In the genomic region with DNA sequence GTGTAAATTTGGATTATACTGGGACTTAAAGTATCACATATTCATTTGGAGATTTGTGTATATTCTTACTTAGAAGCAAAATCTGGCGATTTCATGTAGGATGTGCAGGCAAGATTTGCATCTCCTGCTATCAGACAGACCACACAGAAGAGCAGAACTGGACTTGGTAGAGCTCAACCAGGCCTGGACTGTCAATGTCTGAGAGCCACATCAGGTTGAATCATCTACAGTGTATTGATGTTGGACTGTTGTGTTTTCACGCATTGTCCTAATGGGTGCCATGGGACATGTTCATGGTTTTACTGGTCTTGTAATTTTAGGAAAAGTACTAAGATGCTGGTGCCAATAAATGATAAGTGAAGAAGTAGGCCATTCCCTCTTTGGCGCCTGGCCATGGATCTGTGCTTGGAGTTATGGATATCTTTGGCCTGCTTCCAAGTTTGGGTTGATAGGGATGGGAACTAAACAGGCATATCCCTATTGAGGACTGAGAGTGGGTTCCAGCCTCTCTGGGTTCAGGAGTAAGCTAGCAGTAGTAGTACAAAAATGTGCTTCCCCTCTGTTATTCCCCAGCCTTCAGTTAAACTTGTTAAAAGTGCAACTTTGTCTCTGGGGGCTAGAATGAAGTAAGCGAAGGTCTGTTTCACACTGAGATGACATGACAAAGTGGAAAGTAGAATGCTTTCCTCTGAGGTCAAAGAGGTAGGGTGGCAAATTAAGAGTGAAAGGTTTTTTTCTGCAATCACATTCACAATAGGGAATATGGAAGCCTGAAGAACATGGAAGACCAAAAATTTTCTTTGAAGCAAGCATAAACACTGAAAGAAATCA, we compare ENCODE assay signal across 9 cellular contexts. TPM values are rescaled to one million over a fixed set of nuclear protein-coding genes. Genes with fewer than 3 reads are reported as not detected.
DNase-seq lines count a peak whose midpoint lies in the region; ATAC-seq lines count a peak whose summit lies in the region.
"Had no signal": no experiment of that assay in that cellular context is flagged by ENCODE, and none has a peak within 500 bp of the region (broad histone marks: within the 10 kb centered on the region; RNA-seq: fewer than 3 reads in every experiment).

No MANE protein-coding gene starts in this region.

- H3K27ac Mint-ChIP-seq in activated T-cell treated with anti-CD3 and anti-CD28 coated beads, Interleukin-2, amount 50 U/mL, for 24 hours = no peak overlapping the region
- H3K27ac Mint-ChIP-seq: activated CD4-positive, alpha-beta T cell treated with anti-CD3 and anti-CD28 coated beads for 36 hours had no signal

- DNase-seq in NCI-H2029 (lab: John Stamatoyannopoulos, UW) (peak; percentile 20), sciatic nerve (ENCODE audit: low spot score) (no peak), SIG-M5 (lab: John Stamatoyannopoulos, UW) (no peak), NOMO-1 treated with dmso at 0.1 percent for 144 hours (lab: John Stamatoyannopoulos, UW; ENCODE audit: unreplicated experiment) (no peak)
- DNase-seq in activated T-cell treated with anti-CD3 and anti-CD28 coated beads, Interleukin-2, amount 50 U/mL, for 24 hours = no peak
- DNase-seq: activated CD4-positive, alpha-beta T cell treated with anti-CD3 and anti-CD28 coated beads for 36 hours; NCI-H2081 had no signal

- H3K4me1 Mint-ChIP-seq in activated T-cell treated with anti-CD3 and anti-CD28 coated beads, Interleukin-2, amount 50 U/mL, for 24 hours (ENCODE audit: low read depth) = peaks cover 11% of the 10 kb centered on the region

- no peaks in the 10 kb centered on the region for H3K9me3 Mint-ChIP-seq in activated T-cell treated with anti-CD3 and anti-CD28 coated beads, Interleukin-2, amount 50 U/mL, for 24 hours

- intact Hi-C loops in sciatic nerve (cut with DNase I) = no loop called here

- H3K4me3 Mint-ChIP-seq in activated T-cell treated with anti-CD3 and anti-CD28 coated beads, Interleukin-2, amount 50 U/mL, for 24 hours = no peak overlapping the region
- H3K4me3 Mint-ChIP-seq: activated CD4-positive, alpha-beta T cell treated with anti-CD3 and anti-CD28 coated beads for 36 hours had no signal

- H3K27me3 Mint-ChIP-seq in activated T-cell treated with anti-CD3 and anti-CD28 coated beads, Interleukin-2, amount 50 U/mL, for 24 hours = no peaks in the 10 kb centered on the region
- H3K27me3 Mint-ChIP-seq: activated CD4-positive, alpha-beta T cell treated with anti-CD3 and anti-CD28 coated beads for 36 hours had no signal

- no peaks in the 10 kb centered on the region for H3K36me3 Mint-ChIP-seq in activated T-cell treated with anti-CD3 and anti-CD28 coated beads, Interleukin-2, amount 50 U/mL, for 24 hours (ENCODE audit: low read depth)

- ATAC-seq in GM19324 (IDR thresholded peaks at IDR 0.05; ENCODE audit: low FRiP score, unreplicated experiment) (peak; percentile 68), HG02763 (IDR thresholded peaks at IDR 0.05; ENCODE audit: unreplicated experiment) (peak; percentile 48), sciatic nerve (peak; percentile 56)
- ATAC-seq: activated CD4-positive, alpha-beta T cell treated with anti-CD3 and anti-CD28 coated beads for 36 hours had no signal

RNA-seq across cellular contexts. Expression of a gene that starts 49.2 kb away (rescaled TPM):
- 5.6 TPM for total RNA-seq in sciatic nerve
